ENCODE assay signal across 24 cellular contexts in the genomic region with DNA sequence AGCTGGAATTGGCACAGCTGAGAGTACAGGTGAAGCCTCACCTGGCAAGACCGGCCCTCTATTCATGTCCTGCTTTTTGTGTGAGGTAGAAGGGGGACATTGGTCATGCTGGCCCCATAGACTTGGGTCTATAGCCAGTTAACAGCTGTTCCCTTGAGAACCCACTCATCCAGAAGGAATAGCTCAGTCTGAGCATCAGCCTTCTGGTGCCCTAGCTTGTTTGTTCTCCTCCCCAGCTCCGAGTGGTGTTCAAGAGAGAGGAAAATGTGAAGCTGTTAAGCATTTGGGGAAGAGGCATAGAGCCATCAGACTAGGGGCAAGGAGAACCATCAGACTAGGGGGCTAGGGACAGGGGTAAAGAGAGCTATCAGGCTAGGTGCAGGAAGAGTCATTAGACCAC.
"Had no signal": no experiment of that assay in that cellular context is flagged by ENCODE, and none has a peak within 500 bp of the region (broad histone marks: within the 10 kb centered on the region; RNA-seq: fewer than 3 reads in every experiment).

No MANE protein-coding gene starts in this region.

- DNase-seq: dorsolateral prefrontal cortex; effector CD4-positive, alpha-beta T cell; hypothalamus; immature natural killer cell; midbrain; naive thymus-derived CD4-positive, alpha-beta T cell; stimulated activated CD4-positive, alpha-beta T cell treated with anti-CD3 and anti-CD28 coated beads, Interleukin-12 subunit alpha, Interleukin-12 subunit beta, amount 100 ng/mL, for 4 hours; stimulated activated CD4-positive, alpha-beta T cell treated with anti-CD3 and anti-CD28 coated beads, Interleukin-1b, Interleukin-23, amount 100 ng/mL, for 48 hours; stimulated activated CD4-positive, alpha-beta T cell treated with anti-CD3 and anti-CD28 coated beads, Interleukin-4, amount 100 ng/mL, for 1 hour; stimulated activated CD8-positive, alpha-beta memory T cell treated with anti-CD3 and anti-CD28 coated beads, Interleukin-4, amount 100 ng/mL, for 48 hours; stimulated activated naive CD4-positive, alpha-beta T cell treated with Interleukin-2 at 50 U/mL for 16 hours; stomach; thyroid gland; trophoblast cell had no signal

- H3K4me3 ChIP-seq: dorsolateral prefrontal cortex, lung, neural progenitor cell, right atrium auricular region, smooth muscle cell, stomach, thyroid gland, vagina had no signal

- H3K9ac ChIP-seq: neural progenitor cell, parathyroid adenoma had no signal

- H3K27ac Mint-ChIP-seq: immature natural killer cell, memory B cell, nephron, neural progenitor cell, progenitor cell of endocrine pancreas had no signal

- H3K4me2 ChIP-seq: neural progenitor cell, smooth muscle cell had no signal

- H3K36me3 Mint-ChIP-seq: immature natural killer cell, memory B cell, neural progenitor cell had no signal

- H3K4me3 Mint-ChIP-seq: immature natural killer cell; memory B cell; naive thymus-derived CD4-positive, alpha-beta T cell; nephron; neural progenitor cell had no signal

- H3K27ac ChIP-seq: dorsolateral prefrontal cortex, neural progenitor cell, parathyroid adenoma, right atrium auricular region, stomach, thyroid gland, vagina had no signal

- H3K4me1 ChIP-seq: neural progenitor cell, parathyroid adenoma, right atrium auricular region, stomach had no signal

- H3K36me3 ChIP-seq: neural progenitor cell, right atrium auricular region, stomach, thyroid gland, vagina had no signal

- H3K27me3 ChIP-seq: neural progenitor cell, right atrium auricular region, thyroid gland, vagina had no signal

- ATAC-seq: naive thymus-derived CD4-positive, alpha-beta T cell; sciatic nerve had no signal

- H3K79me2 ChIP-seq: parathyroid adenoma had no signal

- H3K4me1 Mint-ChIP-seq: immature natural killer cell, memory B cell had no signal
